Comparison of ENCODE assay signal across 2 cellular contexts in the genomic region with DNA sequence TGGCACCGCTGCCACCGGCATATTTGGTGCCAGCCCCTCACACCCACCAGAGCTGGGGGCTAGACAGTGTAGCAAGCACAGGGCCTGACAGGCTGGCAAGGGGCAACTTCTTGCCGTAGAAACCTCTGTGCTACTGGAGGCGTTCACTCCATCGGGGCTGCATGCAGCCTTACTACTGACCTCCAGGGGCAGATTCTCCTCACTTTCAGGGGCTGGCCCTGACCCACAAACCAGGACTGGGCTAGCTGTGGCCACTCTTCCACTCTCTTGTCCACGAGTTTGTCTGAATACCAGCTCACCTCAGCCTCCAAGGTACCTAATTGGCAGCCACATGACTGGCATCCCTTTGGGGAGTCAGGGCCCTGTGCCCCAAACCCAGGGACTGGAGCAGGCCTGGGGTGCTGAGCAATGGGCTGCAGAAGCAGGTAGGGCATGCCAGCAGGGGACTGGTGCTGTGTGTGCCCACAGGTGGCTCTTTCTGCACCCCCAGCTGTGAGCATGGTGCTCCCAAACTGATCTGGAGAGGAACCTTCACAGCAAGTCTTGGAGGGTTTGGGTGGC.
TF ChIP-seq lines count a peak whose summit lies in the region.

No MANE protein-coding gene starts in this region.

TF ChIP-seq in GM23338, 12 proteins besides CTCF, POLR2A, EP300 and RAD21 (continues in another document):
- TF ChIP-seq POLR2AphosphoS5 (IDR thresholded peaks at IDR 0.05; ENCODE audit: low read depth) (no peak), EZH2 (IDR thresholded peaks at IDR 0.05; ENCODE audit: low read depth, unreplicated experiment) (no peak), NANOG (IDR thresholded peaks at IDR 0.05; ENCODE audit: borderline replicate concordance) (no peak), EZH2phosphoT487 (IDR thresholded peaks at IDR 0.05; ENCODE audit: unreplicated experiment) (no peak), ZNF114 (CRISPR knock-in tag; IDR thresholded peaks at IDR 0.05) (no peak), STAT1 (IDR thresholded peaks at IDR 0.05; ENCODE audit: unreplicated experiment) (no peak), CREB1 (CRISPR knock-in tag; IDR thresholded peaks at IDR 0.05; ENCODE audit: low read depth) (no peak), JUNB (IDR thresholded peaks at IDR 0.05; ENCODE audit: unreplicated experiment) (no peak)
- TF ChIP-seq, protein P1, sequence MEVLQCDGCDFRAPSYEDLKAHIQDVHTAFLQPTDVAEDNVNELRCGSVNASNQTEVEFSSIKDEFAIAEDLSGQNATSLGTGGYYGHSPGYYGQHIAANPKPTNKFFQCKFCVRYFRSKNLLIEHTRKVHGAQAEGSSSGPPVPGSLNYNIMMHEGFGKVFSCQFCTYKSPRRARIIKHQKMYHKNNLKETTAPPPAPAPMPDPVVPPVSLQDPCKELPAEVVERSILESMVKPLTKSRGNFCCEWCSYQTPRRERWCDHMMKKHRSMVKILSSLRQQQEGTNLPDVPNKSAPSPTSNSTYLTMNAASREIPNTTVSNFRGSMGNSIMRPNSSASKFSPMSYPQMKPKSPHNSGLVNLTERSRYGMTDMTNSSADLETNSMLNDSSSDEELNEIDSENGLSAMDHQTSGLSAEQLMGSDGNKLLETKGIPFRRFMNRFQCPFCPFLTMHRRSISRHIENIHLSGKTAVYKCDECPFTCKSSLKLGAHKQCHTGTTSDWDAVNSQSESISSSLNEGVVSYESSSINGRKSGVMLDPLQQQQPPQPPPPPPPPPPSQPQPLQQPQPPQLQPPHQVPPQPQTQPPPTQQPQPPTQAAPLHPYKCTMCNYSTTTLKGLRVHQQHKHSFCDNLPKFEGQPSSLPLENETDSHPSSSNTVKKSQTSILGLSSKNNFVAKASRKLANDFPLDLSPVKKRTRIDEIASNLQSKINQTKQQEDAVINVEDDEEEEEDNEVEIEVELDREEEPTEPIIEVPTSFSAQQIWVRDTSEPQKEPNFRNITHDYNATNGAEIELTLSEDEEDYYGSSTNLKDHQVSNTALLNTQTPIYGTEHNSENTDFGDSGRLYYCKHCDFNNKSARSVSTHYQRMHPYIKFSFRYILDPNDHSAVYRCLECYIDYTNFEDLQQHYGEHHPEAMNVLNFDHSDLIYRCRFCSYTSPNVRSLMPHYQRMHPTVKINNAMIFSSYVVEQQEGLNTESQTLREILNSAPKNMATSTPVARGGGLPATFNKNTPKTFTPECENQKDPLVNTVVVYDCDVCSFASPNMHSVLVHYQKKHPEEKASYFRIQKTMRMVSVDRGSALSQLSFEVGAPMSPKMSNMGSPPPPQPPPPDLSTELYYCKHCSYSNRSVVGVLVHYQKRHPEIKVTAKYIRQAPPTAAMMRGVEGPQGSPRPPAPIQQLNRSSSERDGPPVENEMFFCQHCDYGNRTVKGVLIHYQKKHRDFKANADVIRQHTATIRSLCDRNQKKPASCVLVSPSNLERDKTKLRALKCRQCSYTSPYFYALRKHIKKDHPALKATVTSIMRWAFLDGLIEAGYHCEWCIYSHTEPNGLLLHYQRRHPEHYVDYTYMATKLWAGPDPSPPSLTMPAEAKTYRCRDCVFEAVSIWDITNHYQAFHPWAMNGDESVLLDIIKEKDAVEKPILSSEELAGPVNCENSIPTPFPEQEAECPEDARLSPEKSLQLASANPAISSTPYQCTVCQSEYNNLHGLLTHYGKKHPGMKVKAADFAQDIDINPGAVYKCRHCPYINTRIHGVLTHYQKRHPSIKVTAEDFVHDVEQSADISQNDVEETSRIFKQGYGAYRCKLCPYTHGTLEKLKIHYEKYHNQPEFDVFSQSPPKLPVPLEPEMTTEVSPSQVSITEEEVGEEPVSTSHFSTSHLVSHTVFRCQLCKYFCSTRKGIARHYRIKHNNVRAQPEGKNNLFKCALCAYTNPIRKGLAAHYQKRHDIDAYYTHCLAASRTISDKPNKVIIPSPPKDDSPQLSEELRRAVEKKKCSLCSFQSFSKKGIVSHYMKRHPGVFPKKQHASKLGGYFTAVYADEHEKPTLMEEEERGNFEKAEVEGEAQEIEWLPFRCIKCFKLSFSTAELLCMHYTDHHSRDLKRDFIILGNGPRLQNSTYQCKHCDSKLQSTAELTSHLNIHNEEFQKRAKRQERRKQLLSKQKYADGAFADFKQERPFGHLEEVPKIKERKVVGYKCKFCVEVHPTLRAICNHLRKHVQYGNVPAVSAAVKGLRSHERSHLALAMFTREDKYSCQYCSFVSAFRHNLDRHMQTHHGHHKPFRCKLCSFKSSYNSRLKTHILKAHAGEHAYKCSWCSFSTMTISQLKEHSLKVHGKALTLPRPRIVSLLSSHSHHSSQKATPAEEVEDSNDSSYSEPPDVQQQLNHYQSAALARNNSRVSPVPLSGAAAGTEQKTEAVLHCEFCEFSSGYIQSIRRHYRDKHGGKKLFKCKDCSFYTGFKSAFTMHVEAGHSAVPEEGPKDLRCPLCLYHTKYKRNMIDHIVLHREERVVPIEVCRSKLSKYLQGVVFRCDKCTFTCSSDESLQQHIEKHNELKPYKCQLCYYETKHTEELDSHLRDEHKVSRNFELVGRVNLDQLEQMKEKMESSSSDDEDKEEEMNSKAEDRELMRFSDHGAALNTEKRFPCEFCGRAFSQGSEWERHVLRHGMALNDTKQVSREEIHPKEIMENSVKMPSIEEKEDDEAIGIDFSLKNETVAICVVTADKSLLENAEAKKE (CRISPR knock-in tag; IDR thresholded peaks at IDR 0.05), result no peak
- TF ChIP-seq, protein P2, sequence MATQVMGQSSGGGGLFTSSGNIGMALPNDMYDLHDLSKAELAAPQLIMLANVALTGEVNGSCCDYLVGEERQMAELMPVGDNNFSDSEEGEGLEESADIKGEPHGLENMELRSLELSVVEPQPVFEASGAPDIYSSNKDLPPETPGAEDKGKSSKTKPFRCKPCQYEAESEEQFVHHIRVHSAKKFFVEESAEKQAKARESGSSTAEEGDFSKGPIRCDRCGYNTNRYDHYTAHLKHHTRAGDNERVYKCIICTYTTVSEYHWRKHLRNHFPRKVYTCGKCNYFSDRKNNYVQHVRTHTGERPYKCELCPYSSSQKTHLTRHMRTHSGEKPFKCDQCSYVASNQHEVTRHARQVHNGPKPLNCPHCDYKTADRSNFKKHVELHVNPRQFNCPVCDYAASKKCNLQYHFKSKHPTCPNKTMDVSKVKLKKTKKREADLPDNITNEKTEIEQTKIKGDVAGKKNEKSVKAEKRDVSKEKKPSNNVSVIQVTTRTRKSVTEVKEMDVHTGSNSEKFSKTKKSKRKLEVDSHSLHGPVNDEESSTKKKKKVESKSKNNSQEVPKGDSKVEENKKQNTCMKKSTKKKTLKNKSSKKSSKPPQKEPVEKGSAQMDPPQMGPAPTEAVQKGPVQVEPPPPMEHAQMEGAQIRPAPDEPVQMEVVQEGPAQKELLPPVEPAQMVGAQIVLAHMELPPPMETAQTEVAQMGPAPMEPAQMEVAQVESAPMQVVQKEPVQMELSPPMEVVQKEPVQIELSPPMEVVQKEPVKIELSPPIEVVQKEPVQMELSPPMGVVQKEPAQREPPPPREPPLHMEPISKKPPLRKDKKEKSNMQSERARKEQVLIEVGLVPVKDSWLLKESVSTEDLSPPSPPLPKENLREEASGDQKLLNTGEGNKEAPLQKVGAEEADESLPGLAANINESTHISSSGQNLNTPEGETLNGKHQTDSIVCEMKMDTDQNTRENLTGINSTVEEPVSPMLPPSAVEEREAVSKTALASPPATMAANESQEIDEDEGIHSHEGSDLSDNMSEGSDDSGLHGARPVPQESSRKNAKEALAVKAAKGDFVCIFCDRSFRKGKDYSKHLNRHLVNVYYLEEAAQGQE (IDR thresholded peaks at IDR 0.05; ENCODE audit: unreplicated experiment), result no peak

TF ChIP-seq in HepG2, 621 proteins besides CTCF, POLR2A, EP300 and RAD21:
- TF ChIP-seq, protein P3, sequence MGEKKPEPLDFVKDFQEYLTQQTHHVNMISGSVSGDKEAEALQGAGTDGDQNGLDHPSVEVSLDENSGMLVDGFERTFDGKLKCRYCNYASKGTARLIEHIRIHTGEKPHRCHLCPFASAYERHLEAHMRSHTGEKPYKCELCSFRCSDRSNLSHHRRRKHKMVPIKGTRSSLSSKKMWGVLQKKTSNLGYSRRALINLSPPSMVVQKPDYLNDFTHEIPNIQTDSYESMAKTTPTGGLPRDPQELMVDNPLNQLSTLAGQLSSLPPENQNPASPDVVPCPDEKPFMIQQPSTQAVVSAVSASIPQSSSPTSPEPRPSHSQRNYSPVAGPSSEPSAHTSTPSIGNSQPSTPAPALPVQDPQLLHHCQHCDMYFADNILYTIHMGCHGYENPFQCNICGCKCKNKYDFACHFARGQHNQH (CRISPR knock-in tag; IDR thresholded peaks at IDR 0.05), result no peak
- TF ChIP-seq MYNN (CRISPR knock-in tag; IDR thresholded peaks at IDR 0.05; ENCODE audit: low read depth) (no peak), SP140L (CRISPR knock-in tag; IDR thresholded peaks at IDR 0.05; ENCODE audit: borderline replicate concordance) (no peak), SMYD3 (CRISPR knock-in tag; IDR thresholded peaks at IDR 0.05) (no peak), ZNF138 (CRISPR knock-in tag; IDR thresholded peaks at IDR 0.05; ENCODE audit: low read depth) (no peak), ASH2L (IDR thresholded peaks at IDR 0.05; ENCODE audit: insufficient read length, low read depth, low read length) (no peak), NFE2 (CRISPR knock-in tag; IDR thresholded peaks at IDR 0.05) (no peak), NPAS2 (CRISPR knock-in tag; IDR thresholded peaks at IDR 0.05; ENCODE audit: borderline replicate concordance) (no peak), ZNF562 (CRISPR knock-in tag; IDR thresholded peaks at IDR 0.05; ENCODE audit: borderline replicate concordance) (no peak), FOXC1 (CRISPR knock-in tag; IDR thresholded peaks at IDR 0.05; ENCODE audit: borderline replicate concordance) (no peak), ZNF563 (CRISPR knock-in tag; IDR thresholded peaks at IDR 0.05) (no peak), MTF1 (CRISPR knock-in tag; IDR thresholded peaks at IDR 0.05) (no peak), GLI4 (CRISPR knock-in tag; IDR thresholded peaks at IDR 0.05; ENCODE audit: borderline replicate concordance) (no peak), ZNF629 (CRISPR knock-in tag; conservative IDR thresholded peaks at IDR 0.05) (no peak), HNRNPK (IDR thresholded peaks at IDR 0.05; ENCODE audit: low read depth, low read length, poor library complexity, severe bottlenecking) (no peak), MXI1 (IDR thresholded peaks at IDR 0.05; ENCODE audit: borderline replicate concordance, low read depth, low read length) (no peak), ZNF10 (CRISPR knock-in tag; IDR thresholded peaks at IDR 0.05; ENCODE audit: borderline replicate concordance, low read depth) (no peak)
- TF ChIP-seq, protein P4, sequence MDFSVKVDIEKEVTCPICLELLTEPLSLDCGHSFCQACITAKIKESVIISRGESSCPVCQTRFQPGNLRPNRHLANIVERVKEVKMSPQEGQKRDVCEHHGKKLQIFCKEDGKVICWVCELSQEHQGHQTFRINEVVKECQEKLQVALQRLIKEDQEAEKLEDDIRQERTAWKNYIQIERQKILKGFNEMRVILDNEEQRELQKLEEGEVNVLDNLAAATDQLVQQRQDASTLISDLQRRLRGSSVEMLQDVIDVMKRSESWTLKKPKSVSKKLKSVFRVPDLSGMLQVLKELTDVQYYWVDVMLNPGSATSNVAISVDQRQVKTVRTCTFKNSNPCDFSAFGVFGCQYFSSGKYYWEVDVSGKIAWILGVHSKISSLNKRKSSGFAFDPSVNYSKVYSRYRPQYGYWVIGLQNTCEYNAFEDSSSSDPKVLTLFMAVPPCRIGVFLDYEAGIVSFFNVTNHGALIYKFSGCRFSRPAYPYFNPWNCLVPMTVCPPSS (IDR thresholded peaks at IDR 0.05), result no peak
- TF ChIP-seq, protein P5, sequence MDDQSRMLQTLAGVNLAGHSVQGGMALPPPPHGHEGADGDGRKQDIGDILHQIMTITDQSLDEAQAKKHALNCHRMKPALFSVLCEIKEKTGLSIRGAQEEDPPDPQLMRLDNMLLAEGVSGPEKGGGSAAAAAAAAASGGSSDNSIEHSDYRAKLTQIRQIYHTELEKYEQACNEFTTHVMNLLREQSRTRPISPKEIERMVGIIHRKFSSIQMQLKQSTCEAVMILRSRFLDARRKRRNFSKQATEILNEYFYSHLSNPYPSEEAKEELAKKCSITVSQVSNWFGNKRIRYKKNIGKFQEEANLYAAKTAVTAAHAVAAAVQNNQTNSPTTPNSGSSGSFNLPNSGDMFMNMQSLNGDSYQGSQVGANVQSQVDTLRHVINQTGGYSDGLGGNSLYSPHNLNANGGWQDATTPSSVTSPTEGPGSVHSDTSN (CRISPR knock-in tag; IDR thresholded peaks at IDR 0.05; ENCODE audit: borderline replicate concordance), result no peak
TF ChIP-seq in HepG2: peak in this region for 0.
